In the genomic region with DNA sequence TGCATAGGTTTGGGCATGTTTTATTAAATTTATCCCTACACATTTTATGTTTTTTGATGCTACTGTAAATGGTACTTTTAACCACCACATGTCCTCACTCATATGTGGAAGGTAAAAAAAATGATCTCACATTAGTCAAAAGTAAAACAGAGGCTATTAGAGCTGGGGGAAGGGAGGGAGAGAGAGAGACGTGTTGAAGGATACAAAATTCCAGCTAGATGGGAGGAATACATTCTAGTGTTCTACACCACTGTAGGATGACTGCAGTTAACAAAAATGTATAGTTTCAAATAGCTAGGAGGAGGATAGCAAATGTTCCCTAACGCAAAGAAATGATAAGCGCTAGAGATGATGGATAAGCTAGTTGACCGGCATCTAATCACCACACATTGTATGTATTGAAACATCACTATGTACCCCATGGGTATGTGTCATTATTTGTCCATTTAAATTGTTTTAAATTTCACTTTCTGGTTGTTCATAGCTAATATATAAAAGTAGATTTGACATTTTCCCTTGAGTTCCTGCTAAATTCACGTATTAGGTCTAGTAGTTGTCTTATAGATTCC, we compare ENCODE assay signal across 31 cellular contexts.
"Had no signal": no experiment of that assay in that cellular context is flagged by ENCODE, and none has a peak within 500 bp of the region (broad histone marks: within the 10 kb centered on the region; RNA-seq: fewer than 3 reads in every experiment).

No MANE protein-coding gene starts in this region.

- DNase-seq: activated B cell treated with CpG ODN at 0.5 μM for 24 hours; activated CD4-positive, alpha-beta T cell treated with anti-CD3 and anti-CD28 coated beads, Interleukin-2, amount 50 U/mL, for 1 hour; activated CD4-positive, alpha-beta T cell treated with anti-CD3 and anti-CD28 coated beads, Interleukin-2, amount 50 U/mL, for 48 hours; activated CD8-positive, alpha-beta memory T cell treated with anti-CD3 and anti-CD28 coated beads for 24 hours; activated CD8-positive, alpha-beta T cell treated with anti-CD3 and anti-CD28 coated beads for 36 hours; activated effector memory CD4-positive, alpha-beta T cell treated with anti-CD3 and anti-CD28 coated beads, Interleukin-2, amount 50 U/mL, for 16 hours; activated naive CD4-positive, alpha-beta T cell treated with anti-CD3 and anti-CD28 coated beads, Interleukin-2, amount 10 ng/mL, durations not matched to agents 7 days and 5 days; activated T-cell treated with anti-CD3 and anti-CD28 coated beads, Interleukin-2, amount 50 U/mL, for 48 hours; brain microvascular endothelial cell; cortex of kidney; dermis blood vessel endothelial cell; effector CD4-positive, alpha-beta T cell; effector memory CD8-positive, alpha-beta T cell; erythroblast; foreskin melanocyte; heart right ventricle; T1000; WERI-Rb-1 had no signal

- H3K4me3 ChIP-seq: adrenal gland, ascending aorta, esophagus muscularis mucosa, gastroesophageal sphincter, heart right ventricle had no signal

- H3K4me1 ChIP-seq: adrenal gland, ascending aorta, gastroesophageal sphincter, heart right ventricle had no signal

- H3K36me3 ChIP-seq: adrenal gland, ascending aorta, brain microvascular endothelial cell, esophagus muscularis mucosa, gastroesophageal sphincter, heart right ventricle, WERI-Rb-1 had no signal

- FAIRE-seq: bronchial epithelial cell, colon had no signal

- H3K27me3 ChIP-seq: adrenal gland, ascending aorta, brain microvascular endothelial cell, esophagus muscularis mucosa, gastroesophageal sphincter, heart right ventricle had no signal

- H3K27ac Mint-ChIP-seq: activated B cell treated with CpG ODN at 0.5 μM for 24 hours; activated CD8-positive, alpha-beta T cell treated with anti-CD3 and anti-CD28 coated beads for 36 hours; activated naive CD4-positive, alpha-beta T cell treated with anti-CD3 and anti-CD28 coated beads, Interleukin-2, amount 10 ng/mL, durations not matched to agents 7 days and 5 days; activated naive CD8-positive, alpha-beta T cell; activated T-helper 1 cell treated with anti-CD3 and anti-CD28 coated beads, Interleukin-12 subunit alpha, Interleukin-12 subunit beta, Interleukin-2, Interleukin-4 antibody, amounts not matched to agents 30 ng/mL and 10 ng/mL and 1 ng/mL, durations not matched to agents 14 hours and 24 hours and 36 hours; activated T-helper 2 cell treated with anti-CD3 and anti-CD28 coated beads, Interferon-gamma antibody, Interleukin-2, Interleukin-4, amounts not matched to agents 10 μg/mL and 5 μg/mL and 100 μg/mL, durations not matched to agents 14 hours and 24 hours and 36 hours; T-helper 1 cell treated with Interleukin-12 subunit alpha and Interleukin-12 subunit beta and Interleukin-4 antibody, amounts not matched to agents 30 μg/mL and 1 μg/mL, for 36 hours; T-helper 2 cell treated with Interferon-gamma antibody and Interleukin-4, amounts not matched to agents 5 μg/mL and 100 μg/mL, for 36 hours had no signal

- H3K27me3 Mint-ChIP-seq: activated B cell treated with CpG ODN at 0.5 μM for 24 hours; activated CD8-positive, alpha-beta T cell treated with anti-CD3 and anti-CD28 coated beads for 36 hours; activated naive CD8-positive, alpha-beta T cell; central memory CD8-positive, alpha-beta T cell; effector memory CD8-positive, alpha-beta T cell had no signal

- H3K9me3 ChIP-seq: adrenal gland, ascending aorta, esophagus muscularis mucosa, gastroesophageal sphincter, heart right ventricle had no signal

- H3K27ac ChIP-seq: adrenal gland, ascending aorta, brain microvascular endothelial cell, esophagus muscularis mucosa, gastroesophageal sphincter, heart right ventricle, WERI-Rb-1 had no signal

- H3K4me1 Mint-ChIP-seq: activated B cell treated with CpG ODN at 0.5 μM for 24 hours; activated naive CD4-positive, alpha-beta T cell treated with anti-CD3 and anti-CD28 coated beads, Interleukin-2, amount 10 ng/mL, durations not matched to agents 7 days and 5 days; central memory CD8-positive, alpha-beta T cell had no signal

- ATAC-seq: activated CD4-positive, CD25-positive, alpha-beta regulatory T cell treated with anti-CD3 and anti-CD28 coated beads, Interleukin-2, amount 50 U/mL, for 24 hours; activated CD8-positive, alpha-beta T cell treated with anti-CD3 and anti-CD28 coated beads for 36 hours; effector memory CD8-positive, alpha-beta T cell; gastroesophageal sphincter; heart right ventricle had no signal

- H3K9me3 Mint-ChIP-seq: activated B cell treated with CpG ODN at 0.5 μM for 24 hours; activated CD8-positive, alpha-beta T cell treated with anti-CD3 and anti-CD28 coated beads for 36 hours; activated naive CD4-positive, alpha-beta T cell treated with anti-CD3 and anti-CD28 coated beads, Interleukin-2, amount 10 ng/mL, durations not matched to agents 7 days and 5 days; activated T-helper 1 cell treated with anti-CD3 and anti-CD28 coated beads, Interleukin-12 subunit alpha, Interleukin-12 subunit beta, Interleukin-2, Interleukin-4 antibody, amounts not matched to agents 30 ng/mL and 10 ng/mL and 1 ng/mL, durations not matched to agents 14 hours and 24 hours and 36 hours; activated T-helper 2 cell treated with anti-CD3 and anti-CD28 coated beads, Interferon-gamma antibody, Interleukin-2, Interleukin-4, amounts not matched to agents 10 μg/mL and 5 μg/mL and 100 μg/mL, durations not matched to agents 14 hours and 24 hours and 36 hours; central memory CD8-positive, alpha-beta T cell; effector memory CD8-positive, alpha-beta T cell; T-helper 1 cell treated with Interleukin-12 subunit alpha and Interleukin-12 subunit beta and Interleukin-4 antibody, amounts not matched to agents 30 μg/mL and 1 μg/mL, for 36 hours; T-helper 2 cell treated with Interferon-gamma antibody and Interleukin-4, amounts not matched to agents 5 μg/mL and 100 μg/mL, for 36 hours had no signal

- H3K4me3 Mint-ChIP-seq: activated B cell treated with CpG ODN at 0.5 μM for 24 hours; activated CD8-positive, alpha-beta T cell treated with anti-CD3 and anti-CD28 coated beads for 36 hours; activated naive CD4-positive, alpha-beta T cell treated with anti-CD3 and anti-CD28 coated beads, Interleukin-2, amount 10 ng/mL, durations not matched to agents 7 days and 5 days; activated naive CD8-positive, alpha-beta T cell; activated T-helper 1 cell treated with anti-CD3 and anti-CD28 coated beads, Interleukin-12 subunit alpha, Interleukin-12 subunit beta, Interleukin-2, Interleukin-4 antibody, amounts not matched to agents 30 ng/mL and 10 ng/mL and 1 ng/mL, durations not matched to agents 14 hours and 24 hours and 36 hours; central memory CD8-positive, alpha-beta T cell; effector memory CD8-positive, alpha-beta T cell; T-helper 1 cell treated with Interleukin-12 subunit alpha and Interleukin-12 subunit beta and Interleukin-4 antibody, amounts not matched to agents 30 μg/mL and 1 μg/mL, for 36 hours; T-helper 2 cell treated with Interferon-gamma antibody and Interleukin-4, amounts not matched to agents 5 μg/mL and 100 μg/mL, for 36 hours had no signal
